ENCODE assay signal across 31 cellular contexts in genomic region chr10:36468620-36469019, GRCh38.
"Had no signal": no experiment of that assay in that cellular context is flagged by ENCODE, and none has a peak within 500 bp of the region (broad histone marks: within the 10 kb centered on the region; RNA-seq: fewer than 3 reads in every experiment).

No MANE protein-coding gene starts in this region.

- H3K36me3 ChIP-seq: brain microvascular endothelial cell, Peyer's patch, WERI-Rb-1 had no signal

- ATAC-seq: activated CD8-positive, alpha-beta memory T cell treated with anti-CD3 and anti-CD28 coated beads, Interleukin-2, amount 10 ng/mL, durations not matched to agents 7 days and 5 days; activated naive CD8-positive, alpha-beta T cell treated with anti-CD3 and anti-CD28 coated beads, Interleukin-2, amount 50 U/mL, for 24 hours had no signal

- H3K4me1 ChIP-seq: Peyer's patch had no signal

- DNase-seq: activated CD4-positive, alpha-beta memory T cell treated with anti-CD3 and anti-CD28 coated beads, Interleukin-2, amount 10 ng/mL, durations not matched to agents 7 days and 5 days; activated CD4-positive, alpha-beta T cell treated with anti-CD3 and anti-CD28 coated beads for 1 hour; activated CD4-positive, alpha-beta T cell treated with anti-CD3 and anti-CD28 coated beads for 48 hours; activated CD4-positive, CD25-positive, alpha-beta regulatory T cell; activated CD8-positive, alpha-beta memory T cell treated with anti-CD3 and anti-CD28 coated beads for 24 hours; activated CD8-positive, alpha-beta memory T cell treated with anti-CD3 and anti-CD28 coated beads, Interleukin-2, amount 10 ng/mL, durations not matched to agents 7 days and 5 days; activated CD8-positive, alpha-beta memory T cell treated with anti-CD3 and anti-CD28 coated beads, Interleukin-2, amount 50 U/mL, for 48 hours; activated effector memory CD4-positive, alpha-beta T cell treated with Interleukin-2 at 50 U/mL for 16 hours; activated naive CD4-positive, alpha-beta T cell treated with anti-CD3 and anti-CD28 coated beads, Interleukin-2, amount 10 ng/mL, durations not matched to agents 7 days and 5 days; activated naive CD8-positive, alpha-beta T cell treated with anti-CD3 and anti-CD28 coated beads, Interleukin-2, amount 50 U/mL, for 24 hours; activated T-cell treated with anti-CD3 and anti-CD28 coated beads, Interleukin-2, amount 50 U/mL, for 48 hours; aorta; brain microvascular endothelial cell; Kasumi-1; KG1; MM.1S; MV-4-11; NCI-H1092; NCI-H1436 treated with DMSO at 0.1 percent for 48 hours; NCI-H1694 treated with DMSO at 0.1 percent for 48 hours; NCI-H2029; NCI-H345; NCI-H524 treated with DMSO at 0.1 percent for 48 hours; Peyer's patch; Right ventricle myocardium superior; RPMI8226; SW 1271; T-helper 1 cell; T-helper 2 cell; T-helper 9 cell; WERI-Rb-1 had no signal

- H3K27ac ChIP-seq: brain microvascular endothelial cell, Peyer's patch, WERI-Rb-1 had no signal

- H3K27me3 ChIP-seq: brain microvascular endothelial cell, Peyer's patch had no signal

- H3K4me3 ChIP-seq: Peyer's patch had no signal
